ENCODE assay signal across 31 cellular contexts in the genomic region with DNA sequence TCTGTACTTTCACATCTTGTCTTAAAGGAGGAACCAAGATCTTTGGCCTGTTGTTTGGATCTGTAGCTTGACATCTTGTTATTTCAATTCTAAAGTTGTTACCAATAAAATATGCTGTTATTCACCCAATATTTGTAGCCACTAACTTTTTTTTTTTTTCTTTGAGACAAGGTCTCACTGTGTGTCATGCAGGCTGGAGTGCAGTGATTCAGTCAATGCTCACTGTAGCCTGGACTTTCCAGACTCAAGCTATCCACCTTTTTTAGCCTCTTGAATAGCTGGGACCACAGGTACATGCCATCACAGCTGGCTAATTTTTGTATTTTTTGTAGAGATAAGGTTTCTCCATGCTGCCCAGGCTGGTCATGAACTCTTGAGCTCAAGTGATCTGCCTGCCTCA.
"Had no signal": no experiment of that assay in that cellular context is flagged by ENCODE, and none has a peak within 500 bp of the region (broad histone marks: within the 10 kb centered on the region; RNA-seq: fewer than 3 reads in every experiment).

No MANE protein-coding gene starts in this region.

- DNase-seq: activated CD4-positive, alpha-beta T cell treated with anti-CD3 and anti-CD28 coated beads for 48 hours; activated CD4-positive, alpha-beta T cell treated with anti-CD3 and anti-CD28 coated beads, Interleukin-2, amount 50 U/mL, for 48 hours; activated CD8-positive, alpha-beta memory T cell treated with anti-CD3 and anti-CD28 coated beads, Interleukin-2, amount 50 U/mL, for 4 hours; activated gamma-delta T cell; activated naive CD4-positive, alpha-beta T cell treated with anti-CD3 and anti-CD28 coated beads, Interleukin-2, amount 10 ng/mL, durations not matched to agents 7 days and 5 days; activated naive CD8-positive, alpha-beta T cell treated with anti-CD3 and anti-CD28 coated beads, Interleukin-2, amount 10 ng/mL, durations not matched to agents 7 days and 5 days; activated T-cell treated with anti-CD3 and anti-CD28 coated beads, Interleukin-2, amount 50 U/mL, for 24 hours; brain microvascular endothelial cell; central memory CD4-positive, alpha-beta T cell; endodermal cell; head of caudate nucleus; hippocampal formation; left colon; midbrain; naive thymus-derived CD8-positive, alpha-beta T cell; occipital lobe; psoas muscle; stimulated activated CD4-positive, alpha-beta T cell treated with anti-CD3 and anti-CD28 coated beads, Interleukin-15, amount 100 ng/mL, for 24 hours; stimulated activated CD4-positive, alpha-beta T cell treated with anti-CD3 and anti-CD28 coated beads, Interleukin-2, amount 100 ng/mL, for 24 hours; stimulated activated naive CD4-positive, alpha-beta T cell; T-helper 9 cell; tibial artery; upper lobe of right lung; WERI-Rb-1 had no signal

- H3K4me3 ChIP-seq: gastroesophageal sphincter, neural progenitor cell, psoas muscle, right atrium auricular region, suprapubic skin, tibial artery, upper lobe of right lung had no signal

- H3K27me3 ChIP-seq: brain microvascular endothelial cell, gastroesophageal sphincter, neural progenitor cell, right atrium auricular region, suprapubic skin, tibial artery, upper lobe of right lung had no signal

- H3K36me3 ChIP-seq: brain microvascular endothelial cell, gastroesophageal sphincter, neural progenitor cell, right atrium auricular region, suprapubic skin, tibial artery, upper lobe of right lung, WERI-Rb-1 had no signal

- H3K9me3 ChIP-seq: gastroesophageal sphincter, psoas muscle, right atrium auricular region, suprapubic skin, tibial artery, upper lobe of right lung had no signal

- H3K27ac ChIP-seq: brain microvascular endothelial cell, gastroesophageal sphincter, neural progenitor cell, parathyroid adenoma, psoas muscle, right atrium auricular region, suprapubic skin, tibial artery, upper lobe of right lung, WERI-Rb-1 had no signal

- H3K4me1 ChIP-seq: gastroesophageal sphincter, parathyroid adenoma, psoas muscle, suprapubic skin, upper lobe of right lung had no signal

- FAIRE-seq: keratinocyte, TTC549 had no signal
